23 cellular contexts compared by ENCODE assay signal in genomic region chr12:65895031-65895430, GRCh38.
DNase-seq lines count a peak whose midpoint lies in the region; ATAC-seq and TF ChIP-seq lines count a peak whose summit lies in the region.
"Had no signal": no experiment of that assay in that cellular context is flagged by ENCODE, and none has a peak within 500 bp of the region (broad histone marks: within the 10 kb centered on the region; RNA-seq: fewer than 3 reads in every experiment).

No MANE protein-coding gene starts in this region.

- H3K9me3 ChIP-seq in SK-N-SH (no peaks in the 10 kb centered on the region), mesenchymal stem cell (ENCODE audit: control insufficient read depth, low read length) (no peaks in the 10 kb centered on the region), smooth muscle cell (replicated peaks; ENCODE audit: low read depth) (no peaks in the 10 kb centered on the region)

- H3K9me2 ChIP-seq in SK-N-SH, result no peaks in the 10 kb centered on the region

- H4K20me1 ChIP-seq in SK-N-SH (ENCODE audit: insufficient read depth) (peaks cover 73% of the 10 kb centered on the region; the same call in 1 of the 2 replicates), smooth muscle cell (ENCODE audit: low read depth) (no peaks in the 10 kb centered on the region)

- H3K4me1 ChIP-seq in SK-N-SH (ENCODE audit: control insufficient read depth in 1 of 2, insufficient read depth in 2 of 2, low read depth in 1 of 2, low read length in 1 of 2) (peaks cover 4 to 83% of the 10 kb centered on the region in 2 experiments), mesenchymal stem cell (ENCODE audit: control insufficient read depth, insufficient read depth, low read depth, low read length) (peaks cover 19% of the 10 kb centered on the region), smooth muscle cell (ENCODE audit: low read depth) (peaks cover 82% of the 10 kb centered on the region)

- no peak overlapping the region for H2BK5ac ChIP-seq in mesenchymal stem cell (ENCODE audit: low read depth, low read length, poor library complexity, severe bottlenecking)

- peaks cover 86% of the 10 kb centered on the region for H3K79me2 ChIP-seq in SK-N-SH (ENCODE audit: insufficient read depth)
- H3K79me2 ChIP-seq in smooth muscle cell (ENCODE audit: low read depth), result peaks cover 31% of the 10 kb centered on the region

- H2BK15ac ChIP-seq in mesenchymal stem cell (ENCODE audit: low read depth, poor library complexity, severe bottlenecking), result no peak overlapping the region

- H3K79me1 ChIP-seq in mesenchymal stem cell (replicated peaks; ENCODE audit: low read length, poor library complexity, severe bottlenecking), result no peaks in the 10 kb centered on the region

- H3F3A ChIP-seq in SK-N-SH (replicated peaks; ENCODE audit: insufficient read depth) (peaks cover 86% of the 10 kb centered on the region), smooth muscle cell (ENCODE audit: low read depth) (peaks cover 57% of the 10 kb centered on the region)

- H2AK5ac ChIP-seq in mesenchymal stem cell (ENCODE audit: low read length, severe bottlenecking), result no peak overlapping the region

- POLR2A ChIA-PET in SK-N-SH (lab: Yijun Ruan, JAX), result no interaction called here

- H3K23ac ChIP-seq in mesenchymal stem cell (ENCODE audit: low read length in 2 of 2), result no peak overlapping the region

- no peaks in the 10 kb centered on the region for H3K27me3 ChIP-seq in SK-N-SH (ENCODE audit: insufficient read depth)
- no peaks in the 10 kb centered on the region for H3K27me3 ChIP-seq in mesenchymal stem cell (ENCODE audit: control insufficient read depth in 1 of 2, insufficient read depth in 1 of 2, low read length in 2 of 2)
- no peaks in the 10 kb centered on the region for H3K27me3 ChIP-seq in smooth muscle cell (ENCODE audit: low read depth)

- TF ChIP-seq CTCF in SK-N-SH (IDR thresholded peaks at IDR 0.05), result no peak
- no peak for TF ChIP-seq CTCF in VCaP (conservative IDR thresholded peaks at IDR 0.05)
- no peak for TF ChIP-seq CTCF in smooth muscle cell (IDR thresholded peaks at IDR 0.05; ENCODE audit: borderline replicate concordance, insufficient read depth, poor library complexity, severe bottlenecking)
- TF ChIP-seq CTCF in coronary artery (IDR thresholded peaks at IDR 0.05), result no peak

- H2AFZ ChIP-seq in SK-N-SH (ENCODE audit: low read depth) (no peak overlapping the region), mesenchymal stem cell (ENCODE audit: low read depth, low read length) (no peak overlapping the region), smooth muscle cell (ENCODE audit: low read depth) (no peak overlapping the region)

- H3K4me2 ChIP-seq in SK-N-SH (peak overlapping the region; percentile 79), mesenchymal stem cell (ENCODE audit: low read length, poor library complexity, severe bottlenecking) (no peak overlapping the region), smooth muscle cell (peak overlapping the region; percentile 84)
- H3K4me2 ChIP-seq: KMS-11 had no signal

- H2BK120ac ChIP-seq in mesenchymal stem cell (ENCODE audit: low read depth, low read length), result no peak overlapping the region

- H3K14ac ChIP-seq in mesenchymal stem cell (ENCODE audit: low read length in 2 of 2), result no peak overlapping the region

- H3K18ac ChIP-seq in mesenchymal stem cell (ENCODE audit: low read depth in 1 of 2, low read length in 2 of 2), result no peak overlapping the region

- H3K4ac ChIP-seq in mesenchymal stem cell (ENCODE audit: low read depth in 1 of 2, low read length in 2 of 2), result no peak overlapping the region

- no peak overlapping the region for H4K91ac ChIP-seq in mesenchymal stem cell (ENCODE audit: low read length)

- H3K36me3 ChIP-seq in SK-N-SH (replicated peaks in 1 of 2; ENCODE audit: control insufficient read depth in 1 of 2, insufficient read depth in 2 of 2, low read length in 1 of 2), result peaks cover 0 to 19% of the 10 kb centered on the region in 2 experiments
- H3K36me3 ChIP-seq in mesenchymal stem cell (ENCODE audit: control insufficient read depth in 1 of 2, insufficient read depth in 2 of 2, low read depth in 1 of 2, low read length in 2 of 2), result peaks cover 0 to 33% of the 10 kb centered on the region in 2 experiments
- no peaks in the 10 kb centered on the region for H3K36me3 ChIP-seq in smooth muscle cell (ENCODE audit: low read depth)

- H3K9ac ChIP-seq in SK-N-SH (peak overlapping the region; percentile 90; the same call in 1 of the 2 replicates), mesenchymal stem cell (ENCODE audit: low read length) (no peak overlapping the region), smooth muscle cell (ENCODE audit: low read depth) (peak overlapping the region; percentile 96)
- H3K9ac ChIP-seq: KMS-11 had no signal

- TF ChIP-seq EP300 in SK-N-SH (IDR thresholded peaks at IDR 0.05; ENCODE audit: borderline replicate concordance in 1 of 2, low read depth in 1 of 2, low read length in 1 of 2), result no peak

- no peak overlapping the region for H3K4me3 ChIP-seq in SK-N-SH (ENCODE audit: low read depth in 2 of 2, low read length in 1 of 2)
- H3K4me3 ChIP-seq in mesenchymal stem cell (ENCODE audit: insufficient read depth in 1 of 2, low read depth in 1 of 2, low read length in 2 of 2), result no peak overlapping the region
- H3K4me3 ChIP-seq in smooth muscle cell, result peak overlapping the region; percentile 12
- H3K4me3 ChIP-seq in coronary artery, result no peak overlapping the region

- ATAC-seq in SK-N-SH treated with all-trans-retinoic acid at 6 μM for 48 hours (no peak), HG03342 (IDR thresholded peaks at IDR 0.05; ENCODE audit: unreplicated experiment) (no peak)
- ATAC-seq: activated T-cell treated with anti-CD3 and anti-CD28 coated beads, Interleukin-2, amount 50 U/mL, for 4 hours; left cardiac atrium; right cardiac atrium had no signal

- CTCF ChIA-PET in SK-N-SH (lab: Yijun Ruan, JAX), result no interaction called here

- peak overlapping the region; percentile 90 to 100; a peak in 3 of 4 replicates for H3K27ac ChIP-seq in SK-N-SH (ENCODE audit: low read depth in 2 of 2, low read length in 1 of 2)
- peak overlapping the region; percentile 57 for H3K27ac ChIP-seq in VCaP
- peak overlapping the region; percentile 99 for H3K27ac ChIP-seq in mesenchymal stem cell (ENCODE audit: low read length, poor library complexity, severe bottlenecking)
- peak overlapping the region; percentile 100 for H3K27ac ChIP-seq in smooth muscle cell (ENCODE audit: low read depth)
- H3K27ac ChIP-seq in coronary artery, result no peak overlapping the region
- H3K27ac ChIP-seq: KMS-11 had no signal

- no peak overlapping the region for H2BK12ac ChIP-seq in mesenchymal stem cell (ENCODE audit: low read length in 2 of 2)

- no peak overlapping the region for H4K8ac ChIP-seq in mesenchymal stem cell (ENCODE audit: low read length)

- TF ChIP-seq RAD21 in SK-N-SH (IDR thresholded peaks at IDR 0.05; ENCODE audit: low read length), result no peak

- DNase-seq in SK-N-SH (no peak), mesenchymal stem cell (no peak), smooth muscle cell (lab: John Stamatoyannopoulos, UW; ENCODE audit: unreplicated experiment) (no peak), coronary artery (ENCODE audit: low spot score) (no peak), A172 (ENCODE audit: low spot score) (no peak)
- DNase-seq: 8988T; activated CD4-positive, CD25-positive, alpha-beta regulatory T cell; activated CD8-positive, alpha-beta memory T cell treated with anti-CD3 and anti-CD28 coated beads for 24 hours; activated naive CD4-positive, alpha-beta T cell treated with anti-CD3 and anti-CD28 coated beads for 36 hours; activated T-cell treated with anti-CD3 and anti-CD28 coated beads, Interleukin-2, amount 50 U/mL, for 4 hours; anterior cingulate cortex; effector memory CD4-positive, alpha-beta T cell; left cardiac atrium; MV-4-11; NCI-H1694; NCI-H774; occipital lobe; right cardiac atrium; stimulated activated CD4-positive, alpha-beta T cell treated with anti-CD3 and anti-CD28 coated beads, Interleukin-15, amount 100 ng/mL, for 24 hours had no signal

TF ChIP-seq in SK-N-SH, 30 proteins besides CTCF, POLR2A, EP300 and RAD21 (continues in another document):
- no peak for TF ChIP-seq MAX (IDR thresholded peaks at IDR 0.05; ENCODE audit: low read depth)
- no peak for TF ChIP-seq ELF1 (IDR thresholded peaks at IDR 0.05)
- TF ChIP-seq RXRA (IDR thresholded peaks at IDR 0.05; ENCODE audit: borderline replicate concordance, low read depth), result no peak

TF ChIP-seq in SK-N-SH treated with all-trans-retinoic acid at 6 μM for 48 hours, 23 proteins besides CTCF, POLR2A, EP300 and RAD21:
- no peak for TF ChIP-seq PPARA (CRISPR knock-in tag; IDR thresholded peaks at IDR 0.05; ENCODE audit: borderline replicate concordance)
- TF ChIP-seq GLIS3 (CRISPR knock-in tag; IDR thresholded peaks at IDR 0.05), result no peak
- no peak for TF ChIP-seq PATZ1 (CRISPR knock-in tag; IDR thresholded peaks at IDR 0.05; ENCODE audit: borderline replicate concordance)
- no peak for TF ChIP-seq BACH2 (CRISPR knock-in tag; IDR thresholded peaks at IDR 0.05; ENCODE audit: borderline replicate concordance)

Comparison
In these comparisons a context has a peak if more than half of its experiments do, and no peak if none do; other contexts are left out.
1. H3K27ac ChIP-seq: peak in SK-N-SH (2 of 2), VCaP (single experiment), mesenchymal stem cell (single experiment) and smooth muscle cell (single experiment); none in coronary artery (0 of 2).